In genomic region chr10:112919721-112920120, GRCh38 we compare ENCODE assay signal across 1 cellular context.
TF ChIP-seq lines count a peak whose summit lies in the region.

No MANE protein-coding gene starts in this region.

TF ChIP-seq in A549, 52 proteins besides CTCF, POLR2A, EP300 and RAD21:
- TF ChIP-seq, protein P1, sequence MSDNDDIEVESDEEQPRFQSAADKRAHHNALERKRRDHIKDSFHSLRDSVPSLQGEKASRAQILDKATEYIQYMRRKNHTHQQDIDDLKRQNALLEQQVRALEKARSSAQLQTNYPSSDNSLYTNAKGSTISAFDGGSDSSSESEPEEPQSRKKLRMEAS (IDR thresholded peaks at IDR 0.05) = peak; percentile 31; the same call in 1 of the 2 replicates
- TF ChIP-seq JUNB (IDR thresholded peaks at IDR 0.05) (0 out of 2 replicates have a peak, but pooled peaks have one; percentile 29), FOSL2 (IDR thresholded peaks at IDR 0.05) (no peak; the same call in 1 of the 2 replicates), FOSL2 (CRISPR knock-in tag; IDR thresholded peaks at IDR 0.05) (peak; percentile 29; the same call in 1 of the 2 replicates), RFX5 (IDR thresholded peaks at IDR 0.05) (no peak), MAFK (IDR thresholded peaks at IDR 0.05; ENCODE audit: partially characterized antibody) (no peak), ZFP36 (IDR thresholded peaks at IDR 0.05; ENCODE audit: borderline replicate concordance, partially characterized antibody) (no peak), PBX3 (IDR thresholded peaks at IDR 0.05) (no peak), HEYL (CRISPR knock-in tag; IDR thresholded peaks at IDR 0.05) (no peak)
TF ChIP-seq in A549: peak in this region for 3.
